15 cellular contexts compared by ENCODE assay signal in genomic region chr11:92269021-92269420, GRCh38. TPM values are rescaled to one million over a fixed set of nuclear protein-coding genes. Genes with fewer than 3 reads are reported as not detected.
DNase-seq lines count a peak whose midpoint lies in the region; ATAC-seq and TF ChIP-seq lines count a peak whose summit lies in the region.
"Had no signal": no experiment of that assay in that cellular context is flagged by ENCODE, and none has a peak within 500 bp of the region (broad histone marks: within the 10 kb centered on the region; RNA-seq: fewer than 3 reads in every experiment).

No MANE protein-coding gene starts in this region.

- no peak for TF ChIP-seq POLR2A in lower leg skin (IDR thresholded peaks at IDR 0.05)

- H3K4me3 ChIP-seq in SJSA1 (no peak overlapping the region), fibroblast of the aortic adventitia (ENCODE audit: low read depth, low read length) (no peak overlapping the region), trophoblast cell (ENCODE audit: low read depth, low read length) (no peak overlapping the region), lower leg skin (ENCODE audit: low read depth, poor library complexity, severe bottlenecking) (no peak overlapping the region)
- H3K4me3 ChIP-seq: esophagus muscularis mucosa, mucosa of descending colon had no signal

- H3K36me3 Mint-ChIP-seq in activated CD8-positive, alpha-beta memory T cell treated with anti-CD3 and anti-CD28 coated beads, Interleukin-2, amount 10 ng/mL, durations not matched to agents 7 days and 5 days, result no peaks in the 10 kb centered on the region
- H3K36me3 Mint-ChIP-seq: stimulated activated naive B cell treated with anti-CD40 and anti-IgM and Interleukin-4, amounts not matched to agents 10 μg/mL and 1 μg/mL and 100 μg/mL, for 72 hours had no signal

- H3K79me2 ChIP-seq in trophoblast cell (ENCODE audit: control insufficient read depth, insufficient read depth, low read length, poor library complexity), result no peaks in the 10 kb centered on the region

- H3K18ac ChIP-seq in trophoblast cell (ENCODE audit: low read length), result no peak overlapping the region

- CTCF ChIA-PET in activated CD8-positive, alpha-beta memory T cell treated with anti-CD3 and anti-CD28 coated beads, Interleukin-2, amount 10 ng/mL, durations not matched to agents 7 days and 5 days (lab: Charles Lee), result no interaction called here

- no peak overlapping the region for H4K8ac ChIP-seq in trophoblast cell (ENCODE audit: low read depth, low read length)

- H2BK12ac ChIP-seq in trophoblast cell (ENCODE audit: low read length), result no peak overlapping the region

- no peak overlapping the region for H4K12ac ChIP-seq in trophoblast cell (ENCODE audit: low read depth, low read length)

- H3K27ac Mint-ChIP-seq in activated CD8-positive, alpha-beta memory T cell treated with anti-CD3 and anti-CD28 coated beads, Interleukin-2, amount 10 ng/mL, durations not matched to agents 7 days and 5 days, result no peak overlapping the region
- H3K27ac Mint-ChIP-seq: stimulated activated naive B cell treated with anti-CD40 and anti-IgM and Interleukin-4, amounts not matched to agents 10 μg/mL and 1 μg/mL and 100 μg/mL, for 72 hours had no signal

- no peak for ATAC-seq in HG03432 (IDR thresholded peaks at IDR 0.05; ENCODE audit: unreplicated experiment)
- ATAC-seq in activated CD8-positive, alpha-beta memory T cell treated with anti-CD3 and anti-CD28 coated beads, Interleukin-2, amount 10 ng/mL, durations not matched to agents 7 days and 5 days, result no peak
- ATAC-seq: mucosa of descending colon; stimulated activated naive B cell treated with anti-CD40 and anti-IgM and Interleukin-4, amounts not matched to agents 10 μg/mL and 1 μg/mL and 100 μg/mL, for 72 hours had no signal

- H3K23ac ChIP-seq in trophoblast cell (ENCODE audit: low read length), result no peak overlapping the region

- no peaks in the 10 kb centered on the region for H3K9me3 Mint-ChIP-seq in activated CD8-positive, alpha-beta memory T cell treated with anti-CD3 and anti-CD28 coated beads, Interleukin-2, amount 10 ng/mL, durations not matched to agents 7 days and 5 days (ENCODE audit: low read depth)

- WGBS in trophoblast cell (ENCODE audit: extremely low coverage, insufficient coverage, insufficient read length), result no CpG with 5 or more reads among the region's 2 CpGs
- 58 to 72% methylated on average over 2 of the region's 2 CpGs for WGBS in lower leg skin, 2 donors

- DNase-seq in GM04504 (ENCODE audit: low read depth) (peak; percentile 26), SJSA1 (ENCODE audit: low read depth in 1 of 2, low spot score in 2 of 2) (peak; percentile 42 to 72), fibroblast of the aortic adventitia (ENCODE audit: low read depth) (peak; percentile 3), trophoblast cell (peak; percentile 37 to 75), lower leg skin (ENCODE audit: low spot score in 2 of 2) (no peak), substantia nigra (lab: John Stamatoyannopoulos, UW) (no peak)
- DNase-seq in activated CD8-positive, alpha-beta memory T cell treated with anti-CD3 and anti-CD28 coated beads, Interleukin-2, amount 10 ng/mL, durations not matched to agents 7 days and 5 days, result no peak
- DNase-seq: activated CD4-positive, alpha-beta T cell treated with anti-CD3 and anti-CD28 coated beads, Interleukin-2, amount 50 U/mL, for 48 hours; mucosa of descending colon; NCI-H2029 treated with DMSO at 0.1 percent for 48 hours; stimulated activated CD4-positive, alpha-beta T cell treated with anti-CD3 and anti-CD28 coated beads, Interleukin-12 subunit alpha, Interleukin-12 subunit beta, amount 100 ng/mL, for 4 hours; stimulated activated naive B cell treated with anti-CD40 and anti-IgM and Interleukin-4, amounts not matched to agents 10 μg/mL and 1 μg/mL and 100 μg/mL, for 72 hours had no signal

- peaks cover 4% of the 10 kb centered on the region for H3K79me1 ChIP-seq in trophoblast cell (ENCODE audit: low read length)

- TF ChIP-seq CTCF in fibroblast of the aortic adventitia (IDR thresholded peaks at IDR 0.05; ENCODE audit: insufficient read depth, low read length) (no peak), lower leg skin (IDR thresholded peaks at IDR 0.05) (no peak)

- H3K4me1 Mint-ChIP-seq in activated CD8-positive, alpha-beta memory T cell treated with anti-CD3 and anti-CD28 coated beads, Interleukin-2, amount 10 ng/mL, durations not matched to agents 7 days and 5 days, result no peaks in the 10 kb centered on the region
- H3K4me1 Mint-ChIP-seq: stimulated activated naive B cell treated with anti-CD40 and anti-IgM and Interleukin-4, amounts not matched to agents 10 μg/mL and 1 μg/mL and 100 μg/mL, for 72 hours had no signal

- H3K27me3 ChIP-seq in SJSA1 (replicated peaks), result no peaks in the 10 kb centered on the region
- no peaks in the 10 kb centered on the region for H3K27me3 ChIP-seq in trophoblast cell (ENCODE audit: insufficient read depth, low read length)
- H3K27me3 ChIP-seq: esophagus muscularis mucosa had no signal

- intact Hi-C loops in lower leg skin (cut with DNase I; ENCODE audit: low total_unique reads), result no loop called here

- H2AK5ac ChIP-seq in trophoblast cell (ENCODE audit: low read length), result no peak overlapping the region

- H3K14ac ChIP-seq in trophoblast cell (ENCODE audit: low read length), result no peak overlapping the region

- no peak overlapping the region for H2BK5ac ChIP-seq in trophoblast cell (ENCODE audit: low read depth, low read length, poor library complexity)

- H3K4me2 ChIP-seq in trophoblast cell (ENCODE audit: low read length), result no peak overlapping the region

- H3K36me3 ChIP-seq in SJSA1 (no peaks in the 10 kb centered on the region), trophoblast cell (ENCODE audit: control insufficient read depth in 1 of 2, insufficient read depth in 2 of 2, low read length in 2 of 2) (no peaks in the 10 kb centered on the region)
- H3K36me3 ChIP-seq: esophagus muscularis mucosa had no signal

- H3K4me1 ChIP-seq in SJSA1 (replicated peaks) (peaks cover 25% of the 10 kb centered on the region), trophoblast cell (ENCODE audit: control insufficient read depth in 1 of 2, insufficient read depth in 2 of 2, low read length in 2 of 2) (peaks cover 0 to 4% of the 10 kb centered on the region in 2 experiments)

- no peak overlapping the region for H4K91ac ChIP-seq in trophoblast cell (ENCODE audit: low read depth, low read length)

- H2AFZ ChIP-seq in trophoblast cell (ENCODE audit: insufficient read depth, low read length, poor library complexity), result no peak overlapping the region

- H2BK120ac ChIP-seq in trophoblast cell (ENCODE audit: insufficient read depth, low read length, poor library complexity), result no peak overlapping the region

- no peak overlapping the region for H3K4me3 Mint-ChIP-seq in activated CD8-positive, alpha-beta memory T cell treated with anti-CD3 and anti-CD28 coated beads, Interleukin-2, amount 10 ng/mL, durations not matched to agents 7 days and 5 days
- H3K4me3 Mint-ChIP-seq: stimulated activated naive B cell treated with anti-CD40 and anti-IgM and Interleukin-4, amounts not matched to agents 10 μg/mL and 1 μg/mL and 100 μg/mL, for 72 hours had no signal

- no peaks in the 10 kb centered on the region for H3K27me3 Mint-ChIP-seq in activated CD8-positive, alpha-beta memory T cell treated with anti-CD3 and anti-CD28 coated beads, Interleukin-2, amount 10 ng/mL, durations not matched to agents 7 days and 5 days
- H3K27me3 Mint-ChIP-seq: stimulated activated naive B cell treated with anti-CD40 and anti-IgM and Interleukin-4, amounts not matched to agents 10 μg/mL and 1 μg/mL and 100 μg/mL, for 72 hours had no signal

- no peak overlapping the region for H3K4ac ChIP-seq in trophoblast cell (ENCODE audit: low read depth, low read length)

- no peak overlapping the region for H3K9ac ChIP-seq in trophoblast cell (ENCODE audit: low read length)

- peak overlapping the region; percentile 92 for H3K27ac ChIP-seq in SJSA1
- H3K27ac ChIP-seq in trophoblast cell (ENCODE audit: low read depth, low read length), result no peak overlapping the region
- no peak overlapping the region for H3K27ac ChIP-seq in substantia nigra (ENCODE audit: low read depth, low read length, poor library complexity, severe bottlenecking)
- H3K27ac ChIP-seq: esophagus muscularis mucosa had no signal

- H3K9me3 ChIP-seq in SJSA1 (replicated peaks), result no peaks in the 10 kb centered on the region
- H3K9me3 ChIP-seq in trophoblast cell (ENCODE audit: insufficient read depth, low read depth, low read length), result no peaks in the 10 kb centered on the region
- H3K9me3 ChIP-seq: esophagus muscularis mucosa, mucosa of descending colon had no signal

RNA-seq across cellular contexts. Expression of gene FAT3, which starts 44.4 kb away (rescaled TPM):
- 0.16 and 0.32 TPM in 2 replicates for total RNA-seq in SJSA1 (2014; rRNA removed; shearing (Covaris generic))
- total RNA-seq in fibroblast of the aortic adventitia (ENCODE audit: low replicate concordance) (1.7 and 2.2 TPM in 2 replicates), lower leg skin (1 to 10 TPM in 1 of 4 donors, under 1 TPM in 3; 0.15 to 1.2 (median 0.28) TPM)
- 0.64 and 0.74 TPM in 2 replicates for polyA plus RNA-seq in trophoblast cell (2013)
- total RNA-seq in activated CD8-positive, alpha-beta memory T cell treated with anti-CD3 and anti-CD28 coated beads, Interleukin-2, amount 10 ng/mL, durations not matched to agents 7 days and 5 days, result not detected
- total RNA-seq: G401 had no signal

Comparison
In these comparisons a context has a peak if more than half of its experiments do, and no peak if none do; other contexts are left out.
1. DNase-seq: peak in GM04504 (single experiment), SJSA1 (2 of 2), fibroblast of the aortic adventitia (single experiment) and trophoblast cell (2 of 2); none in lower leg skin (0 of 2), activated CD8-positive, alpha-beta memory T cell treated with anti-CD3 and anti-CD28 coated beads, Interleukin-2, amount 10 ng/mL, durations not matched to agents 7 days and 5 days (single experiment) and substantia nigra (0 of 49).